Comparison of ENCODE assay signal across 22 cellular contexts in genomic region chr2:188819781-188820180, GRCh38.
A peak's percentile ranks its signal among the peaks of the same experiment; 100 is the strongest.
DNase-seq lines count a peak whose midpoint lies in the region; ATAC-seq and TF ChIP-seq lines count a peak whose summit lies in the region.
"Had no signal": no experiment of that assay in that cellular context is flagged by ENCODE, and none has a peak within 500 bp of the region (broad histone marks: within the 10 kb centered on the region; RNA-seq: fewer than 3 reads in every experiment).

No MANE protein-coding gene starts in this region.

- peak in 1 of 2 experiments; percentile 45; a peak in 1 of 4 replicates for TF ChIP-seq EP300 in SK-N-SH (IDR thresholded peaks at IDR 0.05; ENCODE audit: borderline replicate concordance in 1 of 2, low read depth in 1 of 2, low read length in 1 of 2)

- peaks cover 25% of the 10 kb centered on the region for H3K4me1 Mint-ChIP-seq in Caco-2 (ENCODE audit: low read depth, unreplicated experiment)
- no peaks in the 10 kb centered on the region for H3K4me1 Mint-ChIP-seq in activated CD4-positive, alpha-beta T cell treated with anti-CD3 and anti-CD28 coated beads for 36 hours
- H3K4me1 Mint-ChIP-seq: activated B cell treated with CpG ODN at 0.5 μM for 24 hours; activated naive CD8-positive, alpha-beta T cell treated with anti-CD3 and anti-CD28 coated beads, Interleukin-2, amount 10 ng/mL, durations not matched to agents 7 days and 5 days had no signal

- no peaks in the 10 kb centered on the region for H3K36me3 ChIP-seq in Caco-2 (ENCODE audit: control insufficient read depth, insufficient read depth, low read length)
- H3K36me3 ChIP-seq in SK-N-SH (replicated peaks in 1 of 2; ENCODE audit: control insufficient read depth in 1 of 2, insufficient read depth in 2 of 2, low read length in 1 of 2) = no peaks in the 10 kb centered on the region
- H3K36me3 ChIP-seq in osteoblast (ENCODE audit: insufficient read depth, low read length) = no peaks in the 10 kb centered on the region
- no peaks in the 10 kb centered on the region for H3K36me3 ChIP-seq in right lobe of liver
- H3K36me3 ChIP-seq: colonic mucosa, stomach had no signal

- peak overlapping the region; percentile 73 for H3K27ac Mint-ChIP-seq in Caco-2 (ENCODE audit: unreplicated experiment)
- no peak overlapping the region for H3K27ac Mint-ChIP-seq in activated CD4-positive, alpha-beta T cell treated with anti-CD3 and anti-CD28 coated beads for 36 hours
- H3K27ac Mint-ChIP-seq: activated B cell treated with CpG ODN at 0.5 μM for 24 hours; activated naive CD8-positive, alpha-beta T cell treated with anti-CD3 and anti-CD28 coated beads, Interleukin-2, amount 10 ng/mL, durations not matched to agents 7 days and 5 days had no signal

- ATAC-seq in activated CD4-positive, alpha-beta T cell treated with anti-CD3 and anti-CD28 coated beads for 36 hours = no peak
- no peak for ATAC-seq in right lobe of liver

- H3K9ac ChIP-seq in SK-N-SH = no peak overlapping the region

- CTCF ChIA-PET in Caco-2 (lab: Charles Lee) (interaction anchor here (0.6 kb wide), 1 partner anchor 1063 kb away, joined by 5 read pairs; no protein-coding TSS in a partner anchor), SK-N-SH (lab: Yijun Ruan, JAX) (no interaction called here)
- CTCF ChIA-PET in activated CD4-positive, alpha-beta T cell treated with anti-CD3 and anti-CD28 coated beads for 36 hours (lab: Charles Lee) = no interaction called here

- no peaks in the 10 kb centered on the region for H3K36me3 Mint-ChIP-seq in Caco-2 (ENCODE audit: insufficient read depth, unreplicated experiment)
- no peaks in the 10 kb centered on the region for H3K36me3 Mint-ChIP-seq in activated CD4-positive, alpha-beta T cell treated with anti-CD3 and anti-CD28 coated beads for 36 hours (ENCODE audit: low read depth)
- H3K36me3 Mint-ChIP-seq: activated naive CD8-positive, alpha-beta T cell treated with anti-CD3 and anti-CD28 coated beads, Interleukin-2, amount 10 ng/mL, durations not matched to agents 7 days and 5 days had no signal

- H3F3A ChIP-seq in SK-N-SH (replicated peaks; ENCODE audit: insufficient read depth) = no peaks in the 10 kb centered on the region

- H3K4me3 Mint-ChIP-seq in Caco-2 (ENCODE audit: unreplicated experiment) = peak overlapping the region; percentile 36
- no peak overlapping the region for H3K4me3 Mint-ChIP-seq in activated CD4-positive, alpha-beta T cell treated with anti-CD3 and anti-CD28 coated beads for 36 hours
- H3K4me3 Mint-ChIP-seq: activated B cell treated with CpG ODN at 0.5 μM for 24 hours; activated naive CD8-positive, alpha-beta T cell treated with anti-CD3 and anti-CD28 coated beads, Interleukin-2, amount 10 ng/mL, durations not matched to agents 7 days and 5 days had no signal

- POLR2A ChIA-PET in Caco-2 (lab: Charles Lee) (no interaction called here), SK-N-SH (lab: Yijun Ruan, JAX) (no interaction called here)
- POLR2A ChIA-PET in activated CD4-positive, alpha-beta T cell treated with anti-CD3 and anti-CD28 coated beads for 36 hours (lab: Charles Lee) = no interaction called here

- DNase-seq in Caco-2 (peak; percentile 49 to 67), SK-N-SH (no peak), fibroblast of villous mesenchyme (ENCODE audit: low read depth) (peak; percentile 92), osteoblast (ENCODE audit: insufficient read length, low spot score, missing footprints) (no peak), HuH-7 (ENCODE audit: low spot score) (no peak), right lobe of liver (no peak)
- DNase-seq in stimulated activated CD4-positive, alpha-beta T cell treated with anti-CD3 and anti-CD28 coated beads, Interleukin-1b, Interleukin-23, amount 100 ng/mL, for 48 hours = no peak
- no peak for DNase-seq in activated CD4-positive, alpha-beta T cell treated with anti-CD3 and anti-CD28 coated beads for 36 hours
- DNase-seq: activated B cell treated with CpG ODN at 0.5 μM for 24 hours; activated CD4-positive, alpha-beta T cell treated with anti-CD3 and anti-CD28 coated beads, Interleukin-2, amount 50 U/mL, for 48 hours; activated CD8-positive, alpha-beta memory T cell treated with anti-CD3 and anti-CD28 coated beads, Interleukin-2, amount 50 U/mL, for 48 hours; activated naive CD8-positive, alpha-beta T cell treated with anti-CD3 and anti-CD28 coated beads, Interleukin-2, amount 10 ng/mL, durations not matched to agents 7 days and 5 days; colonic mucosa; KBM-7; NCI-H146; NCI-H526; nucleus accumbens; RPMI8226; stimulated activated CD4-positive, alpha-beta T cell treated with anti-CD3 and anti-CD28 coated beads, Interleukin-12 subunit alpha, Interleukin-12 subunit beta, amount 100 ng/mL, for 4 hours; stomach; T1000 had no signal

- H4K20me1 ChIP-seq in SK-N-SH (ENCODE audit: insufficient read depth) (no peaks in the 10 kb centered on the region), osteoblast (ENCODE audit: insufficient read depth, low read length) (no peaks in the 10 kb centered on the region)

- no peaks in the 10 kb centered on the region for H3K9me2 ChIP-seq in SK-N-SH

- no TSS peak for BruUV-seq in Caco-2 (replicated peaks; lab: Mats Ljungman, UMichigan)

- H3K9me3 ChIP-seq in Caco-2 (peaks cover 22% of the 10 kb centered on the region), SK-N-SH (0 out of 2 replicates have a peak, but pooled peaks cover 3% of the 10 kb centered on the region), osteoblast (ENCODE audit: low read depth, low read length) (no peaks in the 10 kb centered on the region), right lobe of liver (no peaks in the 10 kb centered on the region)
- H3K9me3 ChIP-seq: colonic mucosa had no signal

- no peaks in the 10 kb centered on the region for H3K27me3 Mint-ChIP-seq in Caco-2 (ENCODE audit: insufficient read depth, unreplicated experiment)
- H3K27me3 Mint-ChIP-seq in activated CD4-positive, alpha-beta T cell treated with anti-CD3 and anti-CD28 coated beads for 36 hours = no peaks in the 10 kb centered on the region
- H3K27me3 Mint-ChIP-seq: activated B cell treated with CpG ODN at 0.5 μM for 24 hours; activated naive CD8-positive, alpha-beta T cell treated with anti-CD3 and anti-CD28 coated beads, Interleukin-2, amount 10 ng/mL, durations not matched to agents 7 days and 5 days had no signal

- no peaks in the 10 kb centered on the region for H3K79me2 ChIP-seq in SK-N-SH (ENCODE audit: insufficient read depth)
- H3K79me2 ChIP-seq in osteoblast (ENCODE audit: insufficient read depth, low read length) = no peaks in the 10 kb centered on the region

- H2AFZ ChIP-seq in SK-N-SH (ENCODE audit: low read depth) (peak overlapping the region; percentile 73; the same call in 1 of the 2 replicates), osteoblast (ENCODE audit: low read length) (peak overlapping the region; percentile 62)

- H3K27me3 ChIP-seq in Caco-2 (replicated peaks; ENCODE audit: control insufficient read depth, insufficient read depth, low read length) (no peaks in the 10 kb centered on the region), SK-N-SH (ENCODE audit: insufficient read depth) (no peaks in the 10 kb centered on the region), osteoblast (ENCODE audit: insufficient read depth, low read length) (no peaks in the 10 kb centered on the region), right lobe of liver (no peaks in the 10 kb centered on the region)
- H3K27me3 ChIP-seq: colonic mucosa, stomach had no signal

- no peak for TF ChIP-seq RAD21 in SK-N-SH (IDR thresholded peaks at IDR 0.05; ENCODE audit: low read length)

- H3K4me2 ChIP-seq in SK-N-SH = no peak overlapping the region
- H3K4me2 ChIP-seq in osteoblast (ENCODE audit: insufficient read depth, low read length) = peak overlapping the region; percentile 7

- H3K4me3 ChIP-seq in Caco-2 (ENCODE audit: low read depth, low read length) = no peak overlapping the region
- H3K4me3 ChIP-seq in SK-N-SH (ENCODE audit: low read depth in 2 of 2, low read length in 1 of 2) = no peak overlapping the region; a peak in 1 of 4 replicates
- H3K4me3 ChIP-seq in fibroblast of villous mesenchyme (ENCODE audit: low read depth, low read length) = no peak overlapping the region
- no peak overlapping the region for H3K4me3 ChIP-seq in osteoblast (ENCODE audit: insufficient read depth, low read length)
- no peak overlapping the region for H3K4me3 ChIP-seq in right lobe of liver
- H3K4me3 ChIP-seq: colonic mucosa, stomach had no signal

- intact Hi-C loops in Caco-2 (cut with micrococcal nuclease; ENCODE audit: unreplicated experiment) (loop anchor here (2.0 kb wide), 1 partner anchor 559 kb away; no protein-coding TSS in a partner anchor), right lobe of liver (cut with DNase I) (no loop called here)
- intact Hi-C loops in activated CD4-positive, alpha-beta T cell treated with anti-CD3 and anti-CD28 coated beads for 36 hours (cut with DNase I, micrococcal nuclease) = no loop called here

- H3K9me3 Mint-ChIP-seq in Caco-2 (ENCODE audit: unreplicated experiment) = peaks cover 15% of the 10 kb centered on the region
- no peaks in the 10 kb centered on the region for H3K9me3 Mint-ChIP-seq in activated CD4-positive, alpha-beta T cell treated with anti-CD3 and anti-CD28 coated beads for 36 hours (ENCODE audit: low read depth)
- H3K9me3 Mint-ChIP-seq: activated naive CD8-positive, alpha-beta T cell treated with anti-CD3 and anti-CD28 coated beads, Interleukin-2, amount 10 ng/mL, durations not matched to agents 7 days and 5 days had no signal

- TF ChIP-seq CTCF in Caco-2 (IDR thresholded peaks at IDR 0.05; ENCODE audit: insufficient read depth in 1 of 2, low read depth in 1 of 2, low read length in 1 of 2, severe bottlenecking in 1 of 2, unreplicated experiment in 1 of 2) = no peak
- no peak for TF ChIP-seq CTCF in SK-N-SH (IDR thresholded peaks at IDR 0.05)
- no peak for TF ChIP-seq CTCF in fibroblast of villous mesenchyme (IDR thresholded peaks at IDR 0.05; ENCODE audit: insufficient read depth, low read depth, low read length)
- TF ChIP-seq CTCF in osteoblast (IDR thresholded peaks at IDR 0.05; ENCODE audit: extremely low read depth, low read depth, low read length) = no peak
- no peak for TF ChIP-seq CTCF in right lobe of liver (IDR thresholded peaks at IDR 0.05)

- no peak for TF ChIP-seq POLR2A in right lobe of liver (IDR thresholded peaks at IDR 0.05)

- H3K4me1 ChIP-seq in Caco-2 = peaks cover 28% of the 10 kb centered on the region
- H3K4me1 ChIP-seq in SK-N-SH (ENCODE audit: control insufficient read depth in 1 of 2, insufficient read depth in 2 of 2, low read depth in 1 of 2, low read length in 1 of 2) = peaks cover 0 to 5% of the 10 kb centered on the region in 2 experiments; a peak in 2 of 4 replicates
- peaks cover 5% of the 10 kb centered on the region for H3K4me1 ChIP-seq in osteoblast (ENCODE audit: insufficient read depth, low read length)
- no peaks in the 10 kb centered on the region for H3K4me1 ChIP-seq in right lobe of liver
- H3K4me1 ChIP-seq: colonic mucosa, stomach had no signal

- 32% methylated on average over 3 of the region's 3 CpGs for WGBS in SK-N-SH (ENCODE audit: low lambda C conversion rate)
- WGBS in right lobe of liver (ENCODE audit: insufficient coverage, low coverage, low lambda C conversion rate, missing lambda C conversion rate) = 12% methylated on average over 3 of the region's 3 CpGs

- peak overlapping the region; percentile 10 to 83; a peak in 2 of 4 replicates for H3K27ac ChIP-seq in SK-N-SH (ENCODE audit: low read depth in 2 of 2, low read length in 1 of 2)
- no peak overlapping the region for H3K27ac ChIP-seq in osteoblast (ENCODE audit: low read depth, low read length)
- H3K27ac ChIP-seq in right lobe of liver = no peak overlapping the region
- H3K27ac ChIP-seq: C4-2B, colonic mucosa, stomach had no signal

Comparison
In these comparisons a context has a peak if more than half of its experiments do, and no peak if none do; other contexts are left out.
1. DNase-seq: peak in Caco-2 (2 of 2) and fibroblast of villous mesenchyme (single experiment); none in SK-N-SH (single experiment), osteoblast (single experiment), stimulated activated CD4-positive, alpha-beta T cell treated with anti-CD3 and anti-CD28 coated beads, Interleukin-1b, Interleukin-23, amount 100 ng/mL, for 48 hours (single experiment), activated CD4-positive, alpha-beta T cell treated with anti-CD3 and anti-CD28 coated beads for 36 hours (single experiment), HuH-7 (single experiment) and right lobe of liver (0 of 3).
2. H3K27ac ChIP-seq: peak in SK-N-SH (2 of 2); none in osteoblast (single experiment) and right lobe of liver (0 of 3).